1 cellular context compared by ENCODE assay signal in the genomic region with DNA sequence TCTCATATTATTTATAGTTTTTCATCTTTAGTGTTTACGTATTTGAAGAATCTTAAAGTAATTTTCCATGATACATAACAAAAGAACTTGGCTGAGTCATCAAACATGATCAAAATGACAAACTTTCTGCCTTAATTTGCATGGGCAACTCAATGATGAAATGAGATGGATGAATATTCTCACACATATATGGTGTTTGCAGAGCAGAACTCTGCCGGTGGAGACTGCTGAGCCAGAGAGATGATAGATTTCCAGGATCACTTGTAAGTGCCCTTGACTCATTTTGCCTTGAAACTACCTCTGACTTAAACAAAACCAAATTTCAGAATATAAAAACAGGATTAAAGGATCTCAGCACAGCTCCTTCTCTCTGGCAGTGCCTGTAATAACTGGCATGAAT.
TF ChIP-seq lines count a peak whose summit lies in the region.

No MANE protein-coding gene starts in this region.

TF ChIP-seq in IMR-90, 13 proteins besides CTCF, POLR2A, EP300 and RAD21 (continued from another document):
- TF ChIP-seq, protein P1, sequence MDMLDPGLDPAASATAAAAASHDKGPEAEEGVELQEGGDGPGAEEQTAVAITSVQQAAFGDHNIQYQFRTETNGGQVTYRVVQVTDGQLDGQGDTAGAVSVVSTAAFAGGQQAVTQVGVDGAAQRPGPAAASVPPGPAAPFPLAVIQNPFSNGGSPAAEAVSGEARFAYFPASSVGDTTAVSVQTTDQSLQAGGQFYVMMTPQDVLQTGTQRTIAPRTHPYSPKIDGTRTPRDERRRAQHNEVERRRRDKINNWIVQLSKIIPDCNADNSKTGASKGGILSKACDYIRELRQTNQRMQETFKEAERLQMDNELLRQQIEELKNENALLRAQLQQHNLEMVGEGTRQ (IDR thresholded peaks at IDR 0.05; ENCODE audit: low read depth, low read length): no peak
